8 cellular contexts compared by ENCODE assay signal in genomic region chr14:23568600-23569310, GRCh38. TPM values are rescaled to one million over a fixed set of nuclear protein-coding genes. Genes with fewer than 3 reads are reported as not detected.
A peak's percentile ranks its signal among the peaks of the same experiment; 100 is the strongest.
DNase-seq lines count a peak whose midpoint lies in the region; FAIRE-seq and TF ChIP-seq lines count a peak whose summit lies in the region.

No MANE protein-coding gene starts in this region.

- FAIRE-seq in astrocyte (lab: Jason Lieb, UNC) = no peak

- no peaks in the 10 kb centered on the region for H3K9me3 ChIP-seq in astrocyte (ENCODE audit: insufficient read depth, low read depth, low read length)

- H3K4me1 ChIP-seq in astrocyte (ENCODE audit: insufficient read depth, low read length) = peaks cover 9% of the 10 kb centered on the region

- no peaks in the 10 kb centered on the region for H4K20me1 ChIP-seq in astrocyte (ENCODE audit: insufficient read depth, low read length)

- H3K4me3 Mint-ChIP-seq in T-helper 1 cell treated with Interleukin-12 subunit alpha and Interleukin-12 subunit beta and Interleukin-4 antibody, amounts not matched to agents 30 μg/mL and 1 μg/mL, for 36 hours = peak overlapping the region; percentile 67
- H3K4me3 Mint-ChIP-seq in astrocyte (ENCODE audit: unreplicated experiment) (peak overlapping the region; percentile 99), nephron progenitor cell (peak overlapping the region; percentile 98)

- no peak for DNase-seq in T-helper 1 cell
- peak; percentile 50 for DNase-seq in NCI-H1694 treated with DMSO at 0.1 percent for 48 hours (lab: John Stamatoyannopoulos, UW)
- no peak for DNase-seq in astrocyte (ENCODE audit: low read depth)
- DNase-seq in nephron progenitor cell = peak; percentile 56
- no peak for DNase-seq in islet precursor cell
- no peak for DNase-seq in NCI-H128 (lab: John Stamatoyannopoulos, UW; ENCODE audit: unreplicated experiment)
- DNase-seq in pons (ENCODE audit: low spot score) = no peak

- H2AFZ ChIP-seq in astrocyte (ENCODE audit: low read depth, low read length) = no peak overlapping the region

- H3K79me2 ChIP-seq in astrocyte (ENCODE audit: insufficient read depth, low read length) = no peaks in the 10 kb centered on the region

- H3K4me3 ChIP-seq in astrocyte (ENCODE audit: insufficient read depth, low read depth, low read length) = no peak overlapping the region

- H3K4me1 Mint-ChIP-seq in T-helper 1 cell treated with Interleukin-12 subunit alpha and Interleukin-12 subunit beta and Interleukin-4 antibody, amounts not matched to agents 30 μg/mL and 1 μg/mL, for 36 hours (ENCODE audit: low read depth) = peaks cover 30% of the 10 kb centered on the region
- H3K4me1 Mint-ChIP-seq in astrocyte (ENCODE audit: low read depth, unreplicated experiment) (peaks cover 15% of the 10 kb centered on the region), nephron progenitor cell (peaks cover 60% of the 10 kb centered on the region)

- H3K27ac ChIP-seq in astrocyte (ENCODE audit: low read depth, low read length) = no peak overlapping the region

- no peaks in the 10 kb centered on the region for H3K36me3 ChIP-seq in astrocyte (ENCODE audit: insufficient read depth, low read length)

- H3K27ac Mint-ChIP-seq in T-helper 1 cell treated with Interleukin-12 subunit alpha and Interleukin-12 subunit beta and Interleukin-4 antibody, amounts not matched to agents 30 μg/mL and 1 μg/mL, for 36 hours = peak overlapping the region; percentile 97
- H3K27ac Mint-ChIP-seq in astrocyte (ENCODE audit: unreplicated experiment) = peak overlapping the region; percentile 66
- H3K27ac Mint-ChIP-seq in nephron progenitor cell = peak overlapping the region; percentile 41

- peaks cover 10% of the 10 kb centered on the region for H3K27me3 Mint-ChIP-seq in T-helper 1 cell treated with Interleukin-12 subunit alpha and Interleukin-12 subunit beta and Interleukin-4 antibody, amounts not matched to agents 30 μg/mL and 1 μg/mL, for 36 hours (ENCODE audit: low read depth)
- H3K27me3 Mint-ChIP-seq in astrocyte (ENCODE audit: low read depth, unreplicated experiment) = peaks cover 12% of the 10 kb centered on the region
- H3K27me3 Mint-ChIP-seq in nephron progenitor cell (ENCODE audit: low read depth, poor library complexity) = peaks cover 10% of the 10 kb centered on the region

- H3K4me2 ChIP-seq in astrocyte (ENCODE audit: low read length) = no peak overlapping the region

- TF ChIP-seq CTCF in astrocyte (IDR thresholded peaks at IDR 0.05; ENCODE audit: insufficient read depth, low read depth, low read length) = peak; percentile 11
- peak; percentile 40 for TF ChIP-seq CTCF in nephron progenitor cell (IDR thresholded peaks at IDR 0.05)

- H3K9me3 Mint-ChIP-seq in T-helper 1 cell treated with Interleukin-12 subunit alpha and Interleukin-12 subunit beta and Interleukin-4 antibody, amounts not matched to agents 30 μg/mL and 1 μg/mL, for 36 hours = no peaks in the 10 kb centered on the region
- H3K9me3 Mint-ChIP-seq in astrocyte (ENCODE audit: unreplicated experiment) (no peaks in the 10 kb centered on the region), nephron progenitor cell (no peaks in the 10 kb centered on the region)

- H3K36me3 Mint-ChIP-seq in T-helper 1 cell treated with Interleukin-12 subunit alpha and Interleukin-12 subunit beta and Interleukin-4 antibody, amounts not matched to agents 30 μg/mL and 1 μg/mL, for 36 hours (ENCODE audit: low read depth) = peaks cover 17% of the 10 kb centered on the region
- H3K36me3 Mint-ChIP-seq in astrocyte (ENCODE audit: low read depth, unreplicated experiment) = no peaks in the 10 kb centered on the region
- peaks cover 6% of the 10 kb centered on the region for H3K36me3 Mint-ChIP-seq in nephron progenitor cell (ENCODE audit: low read depth)

- no peak overlapping the region for H3K9ac ChIP-seq in astrocyte (ENCODE audit: low read length)

- H3K27me3 ChIP-seq in astrocyte (ENCODE audit: insufficient read depth, low read length) = peaks cover 11% of the 10 kb centered on the region

RNA-seq across cellular contexts. Expression of gene AP1G2, which starts 1.2 kb away (rescaled TPM):
- 73.6 and 80.9 TPM in 2 replicates for total RNA-seq in astrocyte

RNA-seq across cellular contexts. Expression of gene JPH4, which starts 9.8 kb away (rescaled TPM):
- 0.87 and 1.1 TPM in 2 replicates for total RNA-seq in astrocyte

RNA-seq across cellular contexts. Expression of gene THTPA, which starts 12.7 kb away (rescaled TPM):
- 6.8 and 8.1 TPM in 2 replicates for total RNA-seq in astrocyte

RNA-seq across cellular contexts. Expression of gene ZFHX2, which starts 17.2 kb away (rescaled TPM):
- total RNA-seq in astrocyte = 27.3 TPM in 2 replicates

Comparison
In these comparisons a context has a peak if more than half of its experiments do, and no peak if none do; other contexts are left out.
1. H3K27ac Mint-ChIP-seq: peak in every context shown above with its lines; median percentile 97 in T-helper 1 cell treated with Interleukin-12 subunit alpha and Interleukin-12 subunit beta and Interleukin-4 antibody, amounts not matched to agents 30 μg/mL and 1 μg/mL, for 36 hours; 66 in astrocyte; 41 in nephron progenitor cell.
2. DNase-seq: peak in NCI-H1694 treated with DMSO at 0.1 percent for 48 hours (single experiment) and nephron progenitor cell (single experiment); none in T-helper 1 cell (0 of 5), astrocyte (single experiment), islet precursor cell (single experiment), NCI-H128 (single experiment) and pons (single experiment).
3. Peak in every context shown above with its lines, with median percentiles within 50 percentile points of each other: H3K4me3 Mint-ChIP-seq.